8 cellular contexts compared by ENCODE assay signal in the genomic region with DNA sequence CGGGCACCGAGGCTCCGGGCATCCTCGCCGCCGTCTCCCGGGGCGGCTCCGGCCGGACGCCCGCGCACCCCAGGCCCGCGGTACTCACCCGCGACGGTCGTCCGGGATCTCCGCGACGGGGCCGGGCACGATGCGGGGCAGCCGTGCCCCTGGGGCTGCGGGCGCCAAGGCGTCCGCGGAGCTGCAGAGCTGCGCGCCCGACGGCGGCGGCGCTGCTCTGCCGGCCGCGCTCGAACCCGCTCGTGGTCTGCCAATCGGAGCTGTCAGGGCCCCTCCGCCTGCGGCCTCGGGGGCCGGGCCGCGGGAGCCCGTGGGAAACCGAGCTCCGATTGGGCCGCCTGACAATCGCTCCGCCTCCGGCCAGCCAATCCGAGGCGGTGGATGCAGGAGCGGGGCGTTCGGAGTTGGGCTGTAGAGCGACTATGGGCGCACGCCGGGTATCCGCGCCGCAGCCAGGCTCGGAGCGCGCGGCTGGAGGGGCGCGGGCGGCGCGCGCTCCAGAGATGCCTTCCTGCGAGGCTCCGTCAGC.
A peak's percentile ranks its signal among the peaks of the same experiment; 100 is the strongest.
DNase-seq lines count a peak whose midpoint lies in the region; ATAC-seq, FAIRE-seq and TF ChIP-seq lines count a peak whose summit lies in the region.

No MANE protein-coding gene starts in this region.

- BruUV-seq in OCI-LY7 (replicated peaks; lab: Mats Ljungman, UMichigan) = no TSS peak

- DNase-seq in CD8-positive, alpha-beta memory T cell = peak; percentile 64 to 94 (median 82)
- DNase-seq in GM20000 (ENCODE audit: low spot score) = peak; percentile 88
- DNase-seq in HTR-8/SVneo (ENCODE audit: insufficient read length, low spot score) = peak; percentile 97
- DNase-seq in OCI-LY7 (ENCODE audit: low spot score) = peak; percentile 97
- peak; percentile 80 for DNase-seq in activated T-helper 9 cell treated with anti-CD3 and anti-CD28 coated beads, Interleukin-2, amount 50 U/mL, for 16 hours (ENCODE audit: low read depth)
- peak; percentile 95 for DNase-seq in fibroblast of pulmonary artery (ENCODE audit: low read depth)
- DNase-seq in stimulated activated naive CD8-positive, alpha-beta T cell treated with anti-CD3 and anti-CD28 coated beads, Interleukin-15, amount 100 ng/mL, for 72 hours = peak; percentile 97

- POLR2A ChIA-PET in CD8-positive, alpha-beta memory T cell (lab: Charles Lee) = interaction anchor here (0.6 to 0.7 kb wide), 2 partner anchors 12 kb away, joined by 3 to 7 read pairs; no protein-coding TSS in a partner anchor
- POLR2A ChIA-PET in OCI-LY7 (lab: Charles Lee) = interaction anchor here (0.6 to 2.0 kb wide), 33 partner anchors 9 to 704 kb away, joined by 3 to 14 read pairs (median 4); no protein-coding TSS in a partner anchor

- H3K27ac ChIP-seq in CD8-positive, alpha-beta memory T cell (ENCODE audit: low read depth, low read length) = no peak overlapping the region
- H3K27ac ChIP-seq in OCI-LY7 (ENCODE audit: low read depth, low read length, poor library complexity, severe bottlenecking) (peak overlapping the region; percentile 71), neural cell (ENCODE audit: low read length) (peak overlapping the region; percentile 84)

- CTCF ChIA-PET in CD8-positive, alpha-beta memory T cell (lab: Charles Lee) = interaction anchor here (1.0 to 1.7 kb wide), 4 partner anchors 11 to 400 kb away, joined by 3 to 8 read pairs (median 6); no protein-coding TSS in a partner anchor
- CTCF ChIA-PET in OCI-LY7 (lab: Charles Lee; ENCODE audit: unreplicated experiment) = interaction anchor here (0.6 to 1.9 kb wide), 9 partner anchors 10 to 705 kb away, joined by 3 to 6 read pairs (median 4); no protein-coding TSS in a partner anchor

- no peaks in the 10 kb centered on the region for H3K9me2 ChIP-seq in OCI-LY7 (ENCODE audit: insufficient read depth, low read length)
- no peaks in the 10 kb centered on the region for H3K9me2 ChIP-seq in neural cell (ENCODE audit: insufficient read depth, low read length)

- peaks cover 14 to 47% of the 10 kb centered on the region in 2 donors for H3K27me3 Mint-ChIP-seq in CD8-positive, alpha-beta memory T cell
- H3K27me3 Mint-ChIP-seq in stimulated activated naive CD8-positive, alpha-beta T cell treated with anti-CD3 and anti-CD28 coated beads, Interleukin-15, amount 100 ng/mL, for 72 hours = peaks cover 32% of the 10 kb centered on the region

- FAIRE-seq in HTR-8/SVneo (lab: Jason Lieb, UNC) = peak; percentile 91

- no peaks in the 10 kb centered on the region for H3F3A ChIP-seq in neural cell (ENCODE audit: insufficient read depth, low read length, poor library complexity, severe bottlenecking)

- peaks cover 9% of the 10 kb centered on the region for H3K27me3 ChIP-seq in CD8-positive, alpha-beta memory T cell (ENCODE audit: insufficient read depth, low read length, poor library complexity, severe bottlenecking)
- no peaks in the 10 kb centered on the region for H3K27me3 ChIP-seq in neural cell (ENCODE audit: insufficient read depth, low read depth, low read length)

- peak overlapping the region; percentile 65 for H3K4me3 ChIP-seq in CD8-positive, alpha-beta memory T cell (ENCODE audit: low read length)
- H3K4me3 ChIP-seq in OCI-LY7 (ENCODE audit: low read depth, low read length, poor library complexity, severe bottlenecking) (peak overlapping the region; percentile 83), fibroblast of pulmonary artery (replicated peaks; ENCODE audit: low read depth, low read length) (peak overlapping the region; percentile 60), neural cell (ENCODE audit: low read length) (peak overlapping the region; percentile 99)

- peak; percentile 41 for TF ChIP-seq RAD21 in neural cell (conservative IDR thresholded peaks at IDR 0.05)

- H3K36me3 ChIP-seq in CD8-positive, alpha-beta memory T cell (ENCODE audit: insufficient read depth, low read length) = no peaks in the 10 kb centered on the region
- no peaks in the 10 kb centered on the region for H3K36me3 ChIP-seq in OCI-LY7 (ENCODE audit: insufficient read depth, low read length)
- no peaks in the 10 kb centered on the region for H3K36me3 ChIP-seq in neural cell (ENCODE audit: insufficient read depth, low read length)

- peaks cover 15% of the 10 kb centered on the region for H4K20me1 ChIP-seq in OCI-LY7 (ENCODE audit: insufficient read depth, low read length)
- no peaks in the 10 kb centered on the region for H4K20me1 ChIP-seq in neural cell (ENCODE audit: insufficient read depth)

- TF ChIP-seq CTCF in GM20000 (IDR thresholded peaks at IDR 0.05; ENCODE audit: extremely low read depth, missing control alignments) (no peak), OCI-LY7 (conservative IDR thresholded peaks at IDR 0.05; ENCODE audit: low read length) (peak; percentile 50), fibroblast of pulmonary artery (IDR thresholded peaks at IDR 0.05; ENCODE audit: low read length, missing control alignments) (no peak), neural cell (IDR thresholded peaks at IDR 0.05; ENCODE audit: poor library complexity, severe bottlenecking) (peak; percentile 93)

- H3K4me1 Mint-ChIP-seq in CD8-positive, alpha-beta memory T cell = peaks cover 17 to 45% (median 33%) of the 10 kb centered on the region in 3 donors
- H3K4me1 Mint-ChIP-seq in stimulated activated naive CD8-positive, alpha-beta T cell treated with anti-CD3 and anti-CD28 coated beads, Interleukin-15, amount 100 ng/mL, for 72 hours = peaks cover 45% of the 10 kb centered on the region

- H3K4me3 Mint-ChIP-seq in CD8-positive, alpha-beta memory T cell = peak overlapping the region; percentile 84 to 94 (median 90)
- peak overlapping the region; percentile 88 to 97 for H3K4me3 Mint-ChIP-seq in stimulated activated naive CD8-positive, alpha-beta T cell treated with anti-CD3 and anti-CD28 coated beads, Interleukin-15, amount 100 ng/mL, for 72 hours

- peak; percentile 89 for ATAC-seq in stimulated activated naive CD8-positive, alpha-beta T cell treated with anti-CD3 and anti-CD28 coated beads, Interleukin-15, amount 100 ng/mL, for 72 hours

- no peak overlapping the region for H3K27ac Mint-ChIP-seq in CD8-positive, alpha-beta memory T cell
- no peak overlapping the region for H3K27ac Mint-ChIP-seq in stimulated activated naive CD8-positive, alpha-beta T cell treated with anti-CD3 and anti-CD28 coated beads, Interleukin-15, amount 100 ng/mL, for 72 hours

- peak overlapping the region; percentile 87 for H3K9ac ChIP-seq in neural cell (ENCODE audit: low read length)

- peaks cover 0 to 5% (median 0%) of the 10 kb centered on the region in 3 donors for H3K36me3 Mint-ChIP-seq in CD8-positive, alpha-beta memory T cell

- peak; percentile 76 for TF ChIP-seq EP300 in neural cell (conservative IDR thresholded peaks at IDR 0.05; ENCODE audit: poor library complexity, severe bottlenecking)

- no peaks in the 10 kb centered on the region for H3K9me3 ChIP-seq in CD8-positive, alpha-beta memory T cell (ENCODE audit: low read length)
- H3K9me3 ChIP-seq in OCI-LY7 (ENCODE audit: low read length) (no peaks in the 10 kb centered on the region), neural cell (ENCODE audit: low read length) (no peaks in the 10 kb centered on the region)

- intact Hi-C loops in OCI-LY7 (cut with micrococcal nuclease; ENCODE audit: unreplicated experiment) = loop anchor here (2.0 to 10.0 kb wide), 5 partner anchors 52 to 214 kb away; partner anchors contain the start of genes SCAF4 and TIAM1

- H3K4me2 ChIP-seq in OCI-LY7 (ENCODE audit: low read length) (peak overlapping the region; percentile 91), neural cell (ENCODE audit: low read length) (no peak overlapping the region)

- H3K9me3 Mint-ChIP-seq in CD8-positive, alpha-beta memory T cell = no peaks in the 10 kb centered on the region
- no peaks in the 10 kb centered on the region for H3K9me3 Mint-ChIP-seq in stimulated activated naive CD8-positive, alpha-beta T cell treated with anti-CD3 and anti-CD28 coated beads, Interleukin-15, amount 100 ng/mL, for 72 hours

- H3K79me2 ChIP-seq in OCI-LY7 (ENCODE audit: insufficient read depth, low read depth, low read length) = peaks cover 22% of the 10 kb centered on the region
- H3K79me2 ChIP-seq in neural cell (replicated peaks; ENCODE audit: insufficient read depth, low read length) = peaks cover 4% of the 10 kb centered on the region

- peaks cover 8% of the 10 kb centered on the region for H3K4me1 ChIP-seq in CD8-positive, alpha-beta memory T cell (ENCODE audit: insufficient read depth, low read length)
- peaks cover 20% of the 10 kb centered on the region for H3K4me1 ChIP-seq in OCI-LY7 (ENCODE audit: insufficient read depth, low read length, poor library complexity, severe bottlenecking)

- H2AFZ ChIP-seq in OCI-LY7 (ENCODE audit: low read length) = peak overlapping the region; percentile 81
- H2AFZ ChIP-seq in neural cell (ENCODE audit: low read depth, low read length) = no peak overlapping the region

TF ChIP-seq in neural cell, 6 proteins besides CTCF, POLR2A, EP300 and RAD21 (continues in another document):
- TF ChIP-seq POLR2AphosphoS5 (IDR thresholded peaks at IDR 0.05) (peak; percentile 52), REST (IDR thresholded peaks at IDR 0.05; ENCODE audit: borderline replicate concordance) (no peak), SMC3 (conservative IDR thresholded peaks at IDR 0.05; ENCODE audit: poor library complexity) (peak; percentile 57), EZH2 (IDR thresholded peaks at IDR 0.05; ENCODE audit: borderline replicate concordance, insufficient read depth, low read length, poor library complexity, severe bottlenecking) (no peak)

Comparison
In these comparisons a context has a peak if more than half of its experiments do, and no peak if none do; other contexts are left out.
1. CTCF ChIP-seq: peak in OCI-LY7 (single experiment) and neural cell (single experiment); none in GM20000 (single experiment) and fibroblast of pulmonary artery (single experiment).
2. Peak in every context shown above with its lines, with median percentiles within 50 percentile points of each other: DNase-seq and H3K4me3 ChIP-seq.